8 cellular contexts compared by ENCODE assay signal in the genomic region with DNA sequence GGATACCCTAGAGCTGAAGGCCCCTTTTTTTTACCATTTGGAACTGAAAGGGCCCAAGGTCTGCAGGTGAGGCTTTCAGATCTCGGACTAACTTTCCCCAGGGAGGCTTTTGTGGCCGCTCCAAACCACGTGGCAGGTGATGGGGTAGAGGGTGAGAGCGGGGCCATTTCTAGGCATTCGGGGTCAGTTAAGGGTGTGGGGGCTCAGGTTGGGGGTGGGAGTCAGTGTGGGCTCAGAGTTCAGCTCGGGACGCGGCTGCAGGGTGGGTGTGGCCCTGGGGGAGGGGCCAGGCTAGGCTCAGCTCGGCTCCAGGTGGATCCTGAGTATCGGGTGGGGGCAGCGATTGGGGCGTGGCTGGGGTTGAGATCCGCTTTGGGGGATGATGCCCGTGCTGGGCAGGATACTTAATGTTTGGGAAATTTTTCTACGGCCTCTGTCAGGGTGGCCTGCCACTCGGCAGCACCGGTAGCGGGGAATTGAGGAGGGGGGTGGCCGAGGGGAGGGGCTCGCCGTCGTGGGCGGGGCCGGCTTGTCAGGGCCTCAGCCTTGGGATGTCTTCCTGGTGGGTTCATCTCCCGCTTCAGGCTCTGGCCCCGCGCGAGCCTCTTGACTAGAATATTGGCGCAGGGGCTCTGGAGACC. TPM values are rescaled to one million over a fixed set of nuclear protein-coding genes. Genes with fewer than 3 reads are reported as not detected.
DNase-seq lines count a peak whose midpoint lies in the region; ATAC-seq and TF ChIP-seq lines count a peak whose summit lies in the region.

No MANE protein-coding gene starts in this region.

- H3K4me1 Mint-ChIP-seq in activated naive CD8-positive, alpha-beta T cell treated with anti-CD3 and anti-CD28 coated beads for 36 hours = peaks cover 62% of the 10 kb centered on the region

- H3K4me1 ChIP-seq in BLaER1 treated with 17β-estradiol and CSF1 and Interleukin-3, amounts not matched to agents 10 nM and 100 nM = peaks cover 58 to 71% (median 67%) of the 10 kb centered on the region in 10 experiments

- peak overlapping the region; percentile 91 to 98 (median 95) for H3K9ac ChIP-seq in BLaER1 treated with 17β-estradiol and CSF1 and Interleukin-3, amounts not matched to agents 10 nM and 100 nM

- H3K4me3 ChIP-seq in BLaER1 treated with 17β-estradiol and CSF1 and Interleukin-3, amounts not matched to agents 10 nM and 100 nM = peak overlapping the region; percentile 88 to 97 (median 94)
- H3K4me3 ChIP-seq in HL-60 (replicated peaks; ENCODE audit: insufficient read depth, low read length) = peak overlapping the region; percentile 79

- no peaks in the 10 kb centered on the region for H3K9me3 Mint-ChIP-seq in activated naive CD8-positive, alpha-beta T cell treated with anti-CD3 and anti-CD28 coated beads for 36 hours

- H3K27ac Mint-ChIP-seq in activated naive CD8-positive, alpha-beta T cell treated with anti-CD3 and anti-CD28 coated beads for 36 hours = peak overlapping the region; percentile 85

- peak in 1 of 2 experiments; percentile 42 for DNase-seq in HL-60 (ENCODE audit: low read depth in 1 of 2, low spot score in 1 of 2)
- DNase-seq in activated naive CD8-positive, alpha-beta T cell treated with anti-CD3 and anti-CD28 coated beads for 36 hours = peak; percentile 54
- DNase-seq in SIG-M5 treated with dmso at 0.1 percent for 504 hours (lab: John Stamatoyannopoulos, UW; ENCODE audit: unreplicated experiment) = no peak

- H3K27me3 ChIP-seq in BLaER1 treated with 17β-estradiol and CSF1 and Interleukin-3, amounts not matched to agents 10 nM and 100 nM = no peaks in the 10 kb centered on the region
- H3K27me3 ChIP-seq in HL-60 (ENCODE audit: insufficient read depth, poor library complexity, severe bottlenecking) (no peaks in the 10 kb centered on the region), layer of hippocampus (ENCODE audit: control insufficient read depth, insufficient read depth, low read length) (no peaks in the 10 kb centered on the region)

- H4K20me1 ChIP-seq in BLaER1 treated with 17β-estradiol and CSF1 and Interleukin-3, amounts not matched to agents 10 nM and 100 nM = peaks cover 60 to 67% (median 65%) of the 10 kb centered on the region in 11 experiments

- H3K9me3 ChIP-seq in BLaER1 treated with 17β-estradiol and CSF1 and Interleukin-3, amounts not matched to agents 10 nM and 100 nM (replicated peaks in 1 of 11) = no peaks in the 10 kb centered on the region

- TF ChIP-seq CTCF in HL-60 (IDR thresholded peaks at IDR 0.05; ENCODE audit: insufficient read depth, low read length) = no peak

- no peaks in the 10 kb centered on the region for H3K27me3 Mint-ChIP-seq in activated naive CD8-positive, alpha-beta T cell treated with anti-CD3 and anti-CD28 coated beads for 36 hours

- peak overlapping the region; percentile 93 for H3K4me3 Mint-ChIP-seq in activated naive CD8-positive, alpha-beta T cell treated with anti-CD3 and anti-CD28 coated beads for 36 hours

- peaks cover 0 to 40% (median 23%) of the 10 kb centered on the region in 11 experiments; a peak in 17 of 22 replicates for H3K36me3 ChIP-seq in BLaER1 treated with 17β-estradiol and CSF1 and Interleukin-3, amounts not matched to agents 10 nM and 100 nM

- H3K36me3 Mint-ChIP-seq in activated naive CD8-positive, alpha-beta T cell treated with anti-CD3 and anti-CD28 coated beads for 36 hours = peaks cover 18% of the 10 kb centered on the region

- no peak for ATAC-seq in HG02610 (IDR thresholded peaks at IDR 0.05; ENCODE audit: unreplicated experiment)
- no peak for ATAC-seq in HG02870 (IDR thresholded peaks at IDR 0.05; ENCODE audit: unreplicated experiment)

- H3K27ac ChIP-seq in BLaER1 treated with 17β-estradiol and CSF1 and Interleukin-3, amounts not matched to agents 10 nM and 100 nM = peak overlapping the region in 10 of 11 experiments; percentile 94 to 98 (median 96); a peak in 21 of 22 replicates
- H3K27ac ChIP-seq in HL-60 (replicated peaks) (peak overlapping the region; percentile 66), layer of hippocampus (ENCODE audit: low read depth, low read length) (peak overlapping the region; percentile 88), temporal lobe (ENCODE audit: low read depth, low read length) (peak overlapping the region; percentile 72)

- peak overlapping the region; percentile 88 to 98 (median 94) for H3K4me2 ChIP-seq in BLaER1 treated with 17β-estradiol and CSF1 and Interleukin-3, amounts not matched to agents 10 nM and 100 nM

RNA-seq across cellular contexts. Expression of gene KLF13, which starts 2.5 kb away (rescaled TPM):
- total RNA-seq in activated naive CD8-positive, alpha-beta T cell treated with anti-CD3 and anti-CD28 coated beads for 36 hours = 100 to 1,000 TPM; 110 to 111 TPM
- 27.8 TPM for total RNA-seq in temporal lobe
